1 cellular context compared by ENCODE assay signal in genomic region chr2:150080115-150080514, GRCh38.
TF ChIP-seq lines count a peak whose summit lies in the region.

No MANE protein-coding gene starts in this region.

TF ChIP-seq in GM23338, 12 proteins besides CTCF, POLR2A, EP300 and RAD21 (continued from another document):
- TF ChIP-seq EZH2phosphoT487 (IDR thresholded peaks at IDR 0.05; ENCODE audit: unreplicated experiment) (no peak), ZNF462 (CRISPR knock-in tag; IDR thresholded peaks at IDR 0.05) (no peak), STAT1 (IDR thresholded peaks at IDR 0.05; ENCODE audit: unreplicated experiment) (no peak)
